ENCODE assay signal across 24 cellular contexts in genomic region chr20:2759143-2759542, GRCh38. TPM values are rescaled to one million over a fixed set of nuclear protein-coding genes. Genes with fewer than 3 reads are reported as not detected.
"Had no signal": no experiment of that assay in that cellular context is flagged by ENCODE, and none has a peak within 500 bp of the region (broad histone marks: within the 10 kb centered on the region; RNA-seq: fewer than 3 reads in every experiment).

No MANE protein-coding gene starts in this region.

- ATAC-seq: activated CD4-positive, alpha-beta T cell treated with anti-CD3 and anti-CD28 coated beads for 36 hours; activated naive CD8-positive, alpha-beta T cell treated with anti-CD3 and anti-CD28 coated beads, Interleukin-2, amount 50 U/mL, for 24 hours; gastroesophageal sphincter; natural killer cell treated with Interleukin-12 subunit alpha and Interleukin-12 subunit beta and Interleukin-15 and Interleukin-18, amount 100 ng/mL, for 72 hours had no signal

- H3K27me3 ChIP-seq: ovary, upper lobe of left lung, vagina had no signal

- DNase-seq: activated CD4-positive, alpha-beta T cell treated with anti-CD3 and anti-CD28 coated beads for 36 hours; activated CD4-positive, CD25-positive, alpha-beta regulatory T cell; activated naive CD8-positive, alpha-beta T cell treated with anti-CD3 and anti-CD28 coated beads, Interleukin-2, amount 50 U/mL, for 24 hours; amygdala; caudate nucleus; islet precursor cell; left ventricle myocardium inferior; mesendoderm; ovary; stimulated activated CD4-positive, alpha-beta T cell treated with anti-CD3 and anti-CD28 coated beads, Interleukin-2, amount 100 ng/mL, for 48 hours had no signal

- H3K4me3 ChIP-seq: gastroesophageal sphincter, hepatocyte, left ventricle myocardium inferior, lung, ovary, prostate gland, upper lobe of left lung, vagina had no signal

- H3K36me3 ChIP-seq: left ventricle myocardium inferior, neutrophil, ovary, prostate gland, upper lobe of left lung, vagina had no signal

- H3K27ac ChIP-seq: gastroesophageal sphincter, hepatocyte, left ventricle myocardium inferior, neutrophil, ovary, prostate gland, upper lobe of left lung, vagina had no signal

- H3K9me3 ChIP-seq: gastroesophageal sphincter, left ventricle myocardium inferior, neutrophil, ovary, prostate gland, upper lobe of left lung, vagina had no signal

- H3K4me1 ChIP-seq: gastroesophageal sphincter, left ventricle myocardium inferior, upper lobe of left lung had no signal

RNA-seq across cellular contexts. Expression of gene C20orf141, which starts 55.6 kb away (rescaled TPM):
- total RNA-seq: activated CD4-positive, alpha-beta T cell treated with anti-CD3 and anti-CD28 coated beads for 36 hours; activated T-helper 2 cell treated with anti-CD3 and anti-CD28 coated beads, Interferon-gamma antibody, Interleukin-2, Interleukin-4, amounts not matched to agents 10 μg/mL and 5 μg/mL and 100 μg/mL, durations not matched to agents 14 hours and 24 hours and 36 hours; endothelial cell of umbilical vein; fibroblast of lung; fibroblast of villous mesenchyme; gastroesophageal sphincter; hepatocyte; left ventricle myocardium inferior; lung; mononuclear cell; natural killer cell treated with Interleukin-12 subunit alpha and Interleukin-12 subunit beta and Interleukin-15 and Interleukin-18, amount 100 ng/mL, for 72 hours; upper lobe of left lung; vagina had no signal

RNA-seq across cellular contexts. Expression of gene TMEM239, which starts 57.0 kb away (rescaled TPM):
- total RNA-seq: activated CD4-positive, alpha-beta T cell treated with anti-CD3 and anti-CD28 coated beads for 36 hours; activated T-helper 2 cell treated with anti-CD3 and anti-CD28 coated beads, Interferon-gamma antibody, Interleukin-2, Interleukin-4, amounts not matched to agents 10 μg/mL and 5 μg/mL and 100 μg/mL, durations not matched to agents 14 hours and 24 hours and 36 hours; endothelial cell of umbilical vein; fibroblast of lung; hepatocyte; left ventricle myocardium inferior; lung; mononuclear cell; natural killer cell treated with Interleukin-12 subunit alpha and Interleukin-12 subunit beta and Interleukin-15 and Interleukin-18, amount 100 ng/mL, for 72 hours; ovary; prostate gland; subcutaneous adipose tissue; upper lobe of left lung; vagina had no signal
